In the genomic region with DNA sequence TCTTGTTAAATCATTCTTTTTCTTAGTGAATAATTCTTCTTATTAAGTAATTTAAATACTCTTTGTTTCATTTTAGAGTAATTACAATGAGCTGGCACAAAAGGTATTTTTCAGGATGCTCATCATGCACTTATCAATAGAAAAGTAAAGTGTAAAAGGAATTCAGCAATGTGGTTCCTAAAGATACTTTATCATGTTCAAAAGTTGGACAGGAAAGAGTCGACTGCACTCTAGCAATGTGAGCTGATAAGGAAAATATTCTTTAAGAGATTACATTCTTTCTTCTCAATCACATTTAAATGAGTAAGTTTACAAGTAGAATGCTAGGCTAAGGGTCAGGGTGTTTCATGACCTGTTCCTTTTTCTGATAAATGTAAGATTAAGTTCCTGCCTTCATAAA, we compare ENCODE assay signal across 32 cellular contexts.
"Had no signal": no experiment of that assay in that cellular context is flagged by ENCODE, and none has a peak within 500 bp of the region (broad histone marks: within the 10 kb centered on the region; RNA-seq: fewer than 3 reads in every experiment).

No MANE protein-coding gene starts in this region.

- H3K4me1 ChIP-seq: SJCRH30 had no signal

- H3K36me3 ChIP-seq: brain microvascular endothelial cell, MG63, SJCRH30 had no signal

- H3K9me3 ChIP-seq: MG63, SJCRH30 had no signal

- H3K27ac ChIP-seq: brain microvascular endothelial cell, SJCRH30, SK-N-MC, VCaP had no signal

- ATAC-seq: activated CD8-positive, alpha-beta memory T cell treated with anti-CD3 and anti-CD28 coated beads, Interleukin-2, amount 10 ng/mL, durations not matched to agents 7 days and 5 days; activated naive CD8-positive, alpha-beta T cell treated with anti-CD3 and anti-CD28 coated beads, Interleukin-2, amount 50 U/mL, for 24 hours had no signal

- H3K4me3 ChIP-seq: MG63, SJCRH30, SK-N-MC had no signal

- H3K27me3 ChIP-seq: brain microvascular endothelial cell, MG63, SJCRH30 had no signal

- DNase-seq: activated B cell treated with CpG ODN at 0.5 μM for 24 hours; activated CD4-positive, alpha-beta memory T cell treated with anti-CD3 and anti-CD28 coated beads, Interleukin-2, amount 10 ng/mL, durations not matched to agents 7 days and 5 days; activated CD4-positive, alpha-beta T cell treated with anti-CD3 and anti-CD28 coated beads for 4 hours; activated CD4-positive, alpha-beta T cell treated with anti-CD3 and anti-CD28 coated beads, Interleukin-2, amount 50 U/mL, for 1 hour; activated CD4-positive, CD25-positive, alpha-beta regulatory T cell treated with anti-CD3 and anti-CD28 coated beads, Interleukin-2, amount 50 U/mL, for 72 hours; activated CD8-positive, alpha-beta memory T cell treated with anti-CD3 and anti-CD28 coated beads for 24 hours; activated CD8-positive, alpha-beta memory T cell treated with anti-CD3 and anti-CD28 coated beads, Interleukin-2, amount 10 ng/mL, durations not matched to agents 7 days and 5 days; activated CD8-positive, alpha-beta memory T cell treated with anti-CD3 and anti-CD28 coated beads, Interleukin-2, amount 50 U/mL, for 48 hours; activated effector memory CD4-positive, alpha-beta T cell treated with Interleukin-2 at 50 U/mL for 16 hours; activated naive CD4-positive, alpha-beta T cell treated with anti-CD3 and anti-CD28 coated beads, Interleukin-2, amount 10 ng/mL, durations not matched to agents 7 days and 5 days; activated naive CD8-positive, alpha-beta T cell treated with anti-CD3 and anti-CD28 coated beads, Interleukin-2, amount 50 U/mL, for 24 hours; activated T-cell treated with anti-CD3 and anti-CD28 coated beads, Interleukin-2, amount 50 U/mL, for 48 hours; anterior cingulate cortex; brain microvascular endothelial cell; central memory CD4-positive, alpha-beta T cell; Kasumi-1; KG1; MG63; NCI-H1048; NCI-H1105 treated with DMSO at 0.1 percent for 48 hours; NCI-H1436 treated with DMSO at 0.1 percent for 48 hours; NCI-H1694 treated with DMSO at 0.1 percent for 48 hours; NCI-H2029; NCI-H510A; NCI-H526; NCI-H748 treated with DMSO at 0.1 percent for 48 hours; NK-92 treated with Interleukin-12 subunit alpha and Interleukin-12 subunit beta, amount 100 ng/mL, for 24 hours; Right ventricle myocardium superior; SJCRH30; T1000 had no signal
